1 cellular context compared by ENCODE assay signal in the genomic region with DNA sequence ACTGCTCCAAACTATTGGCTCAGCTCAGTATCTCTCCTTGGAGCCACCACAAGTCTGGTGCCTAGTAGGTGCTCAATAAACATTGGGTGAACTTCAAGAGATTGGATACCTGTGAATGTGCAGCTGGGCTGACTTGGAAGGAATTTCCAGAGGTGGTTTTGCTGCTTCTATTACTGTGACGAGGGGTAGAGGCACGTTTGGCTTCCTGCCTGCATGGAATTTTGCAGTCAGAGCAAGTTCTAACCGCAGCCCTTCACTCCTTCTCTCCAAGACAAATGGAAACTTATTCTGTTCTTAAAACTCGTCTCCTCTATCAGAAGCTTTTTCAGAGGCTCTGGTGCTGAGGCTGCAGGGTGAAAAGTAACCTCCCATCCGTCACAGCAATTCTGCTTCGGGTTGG.
TF ChIP-seq lines count a peak whose summit lies in the region.

No MANE protein-coding gene starts in this region.

TF ChIP-seq in SK-N-SH, 30 proteins besides CTCF, POLR2A, EP300 and RAD21 (continued from another document):
- TF ChIP-seq NRF1 (IDR thresholded peaks at IDR 0.05; ENCODE audit: low read depth, low read length) (no peak), YY1 (IDR thresholded peaks at IDR 0.05; ENCODE audit: low read depth) (no peak)
